Comparison of ENCODE assay signal across 12 cellular contexts in genomic region chr16:3098459-3099394, GRCh38. TPM values are rescaled to one million over a fixed set of nuclear protein-coding genes. Genes with fewer than 3 reads are reported as not detected.
A peak's percentile ranks its signal among the peaks of the same experiment; 100 is the strongest.
DNase-seq lines count a peak whose midpoint lies in the region; ATAC-seq and TF ChIP-seq lines count a peak whose summit lies in the region.
"Had no signal": no experiment of that assay in that cellular context is flagged by ENCODE, and none has a peak within 500 bp of the region (broad histone marks: within the 10 kb centered on the region; RNA-seq: fewer than 3 reads in every experiment).

Gene ZSCAN10 (minus strand): TSS chr16:3099294. CDS start chr16:3092937, 6,357 bp downstream.

- H3K27ac ChIP-seq in KMS-11 = no peak within 1 kb of the TSS
- no peak within 1 kb of the TSS for H3K27ac ChIP-seq in effector memory CD4-positive, alpha-beta T cell (ENCODE audit: insufficient read depth, low read length, poor library complexity, severe bottlenecking)

- H3K4me1 Mint-ChIP-seq in CD14-positive monocyte = peaks cover 52% of the 10 kb centered on the region
- H3K4me1 Mint-ChIP-seq in natural killer cell treated with Interleukin-12 subunit alpha and Interleukin-12 subunit beta and Interleukin-15 and Interleukin-18, amount 100 ng/mL, for 72 hours (ENCODE audit: low read depth in 2 of 2) = peaks cover 34 to 42% of the 10 kb centered on the region in 2 donors

- H4K20me1 ChIP-seq in KMS-11 (ENCODE audit: insufficient read depth) = no peaks in the 10 kb centered on the region

- peaks cover 0 to 4% (median 0%) of the 10 kb centered on the region in 7 donors for H3K9me3 Mint-ChIP-seq in CD14-positive monocyte
- no peaks in the 10 kb centered on the region for H3K9me3 Mint-ChIP-seq in natural killer cell treated with Interleukin-12 subunit alpha and Interleukin-12 subunit beta and Interleukin-15 and Interleukin-18, amount 100 ng/mL, for 72 hours

- H3K36me3 ChIP-seq in KMS-11 (ENCODE audit: insufficient read depth) = no peaks in the 10 kb centered on the region
- no peaks in the 10 kb centered on the region for H3K36me3 ChIP-seq in effector memory CD4-positive, alpha-beta T cell (ENCODE audit: control insufficient read depth, insufficient read depth, low read length)
- H3K36me3 ChIP-seq: gastroesophageal sphincter had no signal

- H3K79me2 ChIP-seq in KMS-11 (ENCODE audit: insufficient read depth, low read depth) = no peaks in the 10 kb centered on the region

- peak within 1 kb of the TSS; percentile 67; the same call in 1 of the 2 replicates for H2AFZ ChIP-seq in KMS-11 (ENCODE audit: low read depth)

- no peak for TF ChIP-seq CTCF in CD14-positive monocyte (IDR thresholded peaks at IDR 0.05)
- TF ChIP-seq CTCF in KMS-11 (conservative IDR thresholded peaks at IDR 0.05; ENCODE audit: low read depth, low read length) = no peak
- no peak for TF ChIP-seq CTCF in GM13976 (IDR thresholded peaks at IDR 0.05; ENCODE audit: borderline replicate concordance, control extremely low read depth, extremely low read depth, insufficient read depth, missing control alignments)

- H3K27me3 Mint-ChIP-seq in CD14-positive monocyte (ENCODE audit: low read depth in 3 of 3) = peaks cover 7 to 16% (median 10%) of the 10 kb centered on the region in 3 donors
- H3K27me3 Mint-ChIP-seq in natural killer cell treated with Interleukin-12 subunit alpha and Interleukin-12 subunit beta and Interleukin-15 and Interleukin-18, amount 100 ng/mL, for 72 hours = no peaks in the 10 kb centered on the region

- intact Hi-C loops in CD14-positive monocyte (cut with micrococcal nuclease) = no loop called here

- no peaks in the 10 kb centered on the region for H3K9me3 ChIP-seq in effector memory CD4-positive, alpha-beta T cell (ENCODE audit: control insufficient read depth, low read length)
- H3K9me3 ChIP-seq: gastroesophageal sphincter had no signal

- DNase-seq in CD14-positive monocyte (ENCODE audit: low spot score) (no peak), T1000 (lab: John Stamatoyannopoulos, UW) (no peak), NCI-H446 (lab: John Stamatoyannopoulos, UW) (no peak), GM13976 (ENCODE audit: low spot score) (no peak)
- no peak for DNase-seq in effector memory CD4-positive, alpha-beta T cell
- no peak for DNase-seq in natural killer cell treated with Interleukin-12 subunit alpha and Interleukin-12 subunit beta and Interleukin-15 and Interleukin-18, amount 100 ng/mL, for 72 hours (ENCODE audit: low spot score)
- DNase-seq: activated CD4-positive, alpha-beta T cell treated with anti-CD3 and anti-CD28 coated beads, Interleukin-2, amount 50 U/mL, for 1 hour; NCI-H2171 treated with DMSO at 0.1 percent for 48 hours; stimulated activated CD4-positive, alpha-beta T cell treated with anti-CD3 and anti-CD28 coated beads, Interleukin-4, amount 100 ng/mL, for 1 hour had no signal

- H3K4me3 ChIP-seq in KMS-11 (IDR thresholded peaks at IDR 0.05; ENCODE audit: insufficient read depth, low read depth, low read length) = no peak within 1 kb of the TSS
- peak within 1 kb of the TSS; percentile 13 for H3K4me3 ChIP-seq in effector memory CD4-positive, alpha-beta T cell (ENCODE audit: insufficient read depth, low read depth, low read length, poor library complexity, severe bottlenecking)

- peak within 1 kb of the TSS; percentile 54 for H3K4me2 ChIP-seq in KMS-11

- in situ Hi-C loops in GM13976 (cut with MboI; ENCODE audit: low sequenced_read_pairs, unreplicated experiment) = no loop called here

- peak within 1 kb of the TSS; percentile 28 to 92 (median 79) for H3K27ac Mint-ChIP-seq in CD14-positive monocyte
- H3K27ac Mint-ChIP-seq in natural killer cell treated with Interleukin-12 subunit alpha and Interleukin-12 subunit beta and Interleukin-15 and Interleukin-18, amount 100 ng/mL, for 72 hours = peak within 1 kb of the TSS in 1 of 2 donors; percentile 95

- no peaks in the 10 kb centered on the region for H3K36me3 Mint-ChIP-seq in CD14-positive monocyte
- no peaks in the 10 kb centered on the region for H3K36me3 Mint-ChIP-seq in natural killer cell treated with Interleukin-12 subunit alpha and Interleukin-12 subunit beta and Interleukin-15 and Interleukin-18, amount 100 ng/mL, for 72 hours

- peaks cover 16% of the 10 kb centered on the region for H3K4me1 ChIP-seq in KMS-11 (ENCODE audit: low read depth, poor library complexity, severe bottlenecking)
- peaks cover 36% of the 10 kb centered on the region for H3K4me1 ChIP-seq in effector memory CD4-positive, alpha-beta T cell (ENCODE audit: control insufficient read depth, insufficient read depth, low read length, poor library complexity, severe bottlenecking)

- peaks cover 8% of the 10 kb centered on the region; the same call in 1 of the 2 replicates for H3K27me3 ChIP-seq in KMS-11 (ENCODE audit: insufficient read depth, low read depth)
- no peaks in the 10 kb centered on the region for H3K27me3 ChIP-seq in effector memory CD4-positive, alpha-beta T cell (replicated peaks; ENCODE audit: control insufficient read depth, insufficient read depth, low read length, poor library complexity, severe bottlenecking)

- ATAC-seq in natural killer cell treated with Interleukin-12 subunit alpha and Interleukin-12 subunit beta and Interleukin-15 and Interleukin-18, amount 100 ng/mL, for 72 hours = no peak
- ATAC-seq in HG02981 (IDR thresholded peaks at IDR 0.05; ENCODE audit: unreplicated experiment) = no peak

- no peak within 1 kb of the TSS for H3K9ac ChIP-seq in KMS-11

- peak within 1 kb of the TSS; percentile 78 to 94 for H3K4me3 Mint-ChIP-seq in CD14-positive monocyte
- peak within 1 kb of the TSS; percentile 71 for H3K4me3 Mint-ChIP-seq in natural killer cell treated with Interleukin-12 subunit alpha and Interleukin-12 subunit beta and Interleukin-15 and Interleukin-18, amount 100 ng/mL, for 72 hours

RNA-seq across cellular contexts. Expression of gene ZSCAN10, which starts in this region (rescaled TPM):
- polyA plus RNA-seq in CD14-positive monocyte = not detected
- under 1 TPM in 1 of 2 donors, not detected in 1; 0.22 TPM for total RNA-seq in natural killer cell treated with Interleukin-12 subunit alpha and Interleukin-12 subunit beta and Interleukin-15 and Interleukin-18, amount 100 ng/mL, for 72 hours
